8 cellular contexts compared by ENCODE assay signal in genomic region chr7:7157887-7158271, GRCh38. TPM values are rescaled to one million over a fixed set of nuclear protein-coding genes. Genes with fewer than 3 reads are reported as not detected.
DNase-seq lines count a peak whose midpoint lies in the region; ATAC-seq and TF ChIP-seq lines count a peak whose summit lies in the region.

No MANE protein-coding gene starts in this region.

- intact Hi-C loops in lower leg skin (cut with DNase I; ENCODE audit: low total_unique reads): no loop called here

- H3K4me2 ChIP-seq in H9 (ENCODE audit: insufficient read depth, insufficient read length, low read length): no peak overlapping the region

- no peak overlapping the region for H3K18ac ChIP-seq in H9 (ENCODE audit: insufficient read length, low read depth, low read length)

- TF ChIP-seq POLR2A in lower leg skin (IDR thresholded peaks at IDR 0.05): no peak

- H3K36me3 ChIP-seq in CD4-positive, CD25-positive, alpha-beta regulatory T cell (ENCODE audit: control insufficient read depth, insufficient read depth, low read length): no peaks in the 10 kb centered on the region

- no peaks in the 10 kb centered on the region for H4K20me1 ChIP-seq in H9 (ENCODE audit: control insufficient read depth, insufficient read depth, insufficient read length)

- no peak overlapping the region for H2BK20ac ChIP-seq in H9 (ENCODE audit: low read depth, low read length, poor library complexity, severe bottlenecking)

- H3K14ac ChIP-seq in H9 (ENCODE audit: insufficient read depth, low read length): no peak overlapping the region

- H2AFZ ChIP-seq in H9 (ENCODE audit: low read length): no peak overlapping the region

- H3K36me3 Mint-ChIP-seq in CD4-positive, CD25-positive, alpha-beta regulatory T cell: peaks cover 4% of the 10 kb centered on the region
- peaks cover 41% of the 10 kb centered on the region for H3K36me3 Mint-ChIP-seq in HFFc6 (ENCODE audit: low read depth)
- H3K36me3 Mint-ChIP-seq in activated T-helper 17 cell treated with anti-CD3 and anti-CD28 coated beads, Interleukin-2, amount 50 U/mL, for 72 hours (ENCODE audit: low read depth): no peaks in the 10 kb centered on the region
- peaks cover 19% of the 10 kb centered on the region for H3K36me3 Mint-ChIP-seq in memory B cell
- peaks cover 12 to 22% (median 18%) of the 10 kb centered on the region in 3 experiments for H3K36me3 Mint-ChIP-seq in H9 (ENCODE audit: insufficient read depth in 1 of 3, low read depth in 3 of 3)

- H2AK5ac ChIP-seq in H9 (ENCODE audit: insufficient read length, low read length): no peak overlapping the region

- peaks cover 0 to 15% (median 4%) of the 10 kb centered on the region in 7 donors for H3K9me3 Mint-ChIP-seq in CD4-positive, CD25-positive, alpha-beta regulatory T cell
- H3K9me3 Mint-ChIP-seq in HFFc6: peaks cover 11% of the 10 kb centered on the region
- H3K9me3 Mint-ChIP-seq in activated T-helper 17 cell treated with anti-CD3 and anti-CD28 coated beads, Interleukin-2, amount 50 U/mL, for 72 hours: no peaks in the 10 kb centered on the region
- peaks cover 1% of the 10 kb centered on the region for H3K9me3 Mint-ChIP-seq in memory B cell
- H3K9me3 Mint-ChIP-seq in H9: peaks cover 23 to 30% of the 10 kb centered on the region in 2 experiments

- no peak overlapping the region for H3K4ac ChIP-seq in H9 (ENCODE audit: low read depth, low read length)

- no peak overlapping the region for H4K91ac ChIP-seq in H9 (ENCODE audit: insufficient read length, low read depth, low read length)

- peaks cover 2 to 15% of the 10 kb centered on the region in 2 experiments for H3K9me3 ChIP-seq in CD4-positive, CD25-positive, alpha-beta regulatory T cell (ENCODE audit: control insufficient read depth in 2 of 2, low read length in 2 of 2)
- no peaks in the 10 kb centered on the region for H3K9me3 ChIP-seq in H9 (ENCODE audit: control insufficient read depth, low read depth, low read length)

- no peak overlapping the region for H4K8ac ChIP-seq in H9 (replicated peaks; ENCODE audit: insufficient read length, low read depth, low read length)

- H3K4me3 ChIP-seq in CD4-positive, CD25-positive, alpha-beta regulatory T cell (ENCODE audit: low read depth, low read length): peak overlapping the region; percentile 69
- no peak overlapping the region for H3K4me3 ChIP-seq in lower leg skin (ENCODE audit: low read depth, poor library complexity, severe bottlenecking)

- H3K9ac ChIP-seq in H9 (ENCODE audit: extremely low read depth, insufficient read length, low read length): no peak overlapping the region

- no peak overlapping the region for H3K56ac ChIP-seq in H9 (ENCODE audit: insufficient read length, low read depth, low read length)

- no peak overlapping the region for H2BK12ac ChIP-seq in H9 (ENCODE audit: insufficient read length, low read depth, low read length)

- H3K27ac Mint-ChIP-seq in CD4-positive, CD25-positive, alpha-beta regulatory T cell: peak overlapping the region; percentile 68 to 87 (median 72)
- H3K27ac Mint-ChIP-seq in HFFc6: peak overlapping the region; percentile 93
- peak overlapping the region; percentile 83 for H3K27ac Mint-ChIP-seq in activated T-helper 17 cell treated with anti-CD3 and anti-CD28 coated beads, Interleukin-2, amount 50 U/mL, for 72 hours
- peak overlapping the region; percentile 91 for H3K27ac Mint-ChIP-seq in memory B cell
- H3K27ac Mint-ChIP-seq in H9: no peak overlapping the region

- H3K23me2 ChIP-seq in H9 (ENCODE audit: insufficient read length, low read depth, low read length, poor library complexity, severe bottlenecking): no peaks in the 10 kb centered on the region

- no peaks in the 10 kb centered on the region for H3K79me2 ChIP-seq in H9 (ENCODE audit: insufficient read depth, low read length)

- H3K4me3 Mint-ChIP-seq in CD4-positive, CD25-positive, alpha-beta regulatory T cell: peak overlapping the region; percentile 12 to 69 (median 54)
- peak overlapping the region; percentile 93 for H3K4me3 Mint-ChIP-seq in HFFc6
- H3K4me3 Mint-ChIP-seq in activated T-helper 17 cell treated with anti-CD3 and anti-CD28 coated beads, Interleukin-2, amount 50 U/mL, for 72 hours: peak overlapping the region; percentile 68
- H3K4me3 Mint-ChIP-seq in memory B cell: peak overlapping the region; percentile 91
- no peak overlapping the region for H3K4me3 Mint-ChIP-seq in H9

- H3T11ph ChIP-seq in H9 (ENCODE audit: low read length): no peak overlapping the region

- H3K79me1 ChIP-seq in H9 (ENCODE audit: insufficient read depth, low read depth, low read length, poor library complexity, severe bottlenecking): no peaks in the 10 kb centered on the region

- no peak overlapping the region for H2BK15ac ChIP-seq in H9 (ENCODE audit: low read depth, low read length)

- peak overlapping the region; percentile 55 for H3K27ac ChIP-seq in CD4-positive, CD25-positive, alpha-beta regulatory T cell (ENCODE audit: insufficient read depth, low read length, poor library complexity, severe bottlenecking)
- H3K27ac ChIP-seq in H9 (ENCODE audit: insufficient read length, low read depth, low read length): no peak overlapping the region

- H2BK5ac ChIP-seq in H9 (ENCODE audit: insufficient read length, low read length): no peak overlapping the region

- no peaks in the 10 kb centered on the region for H3K27me3 Mint-ChIP-seq in CD4-positive, CD25-positive, alpha-beta regulatory T cell
- H3K27me3 Mint-ChIP-seq in HFFc6 (ENCODE audit: insufficient read depth) (no peaks in the 10 kb centered on the region), memory B cell (no peaks in the 10 kb centered on the region), H9 (ENCODE audit: low read depth) (no peaks in the 10 kb centered on the region; the same call in 1 of the 2 replicates)
- H3K27me3 Mint-ChIP-seq in activated T-helper 17 cell treated with anti-CD3 and anti-CD28 coated beads, Interleukin-2, amount 50 U/mL, for 72 hours: no peaks in the 10 kb centered on the region

- ATAC-seq in CD4-positive, CD25-positive, alpha-beta regulatory T cell (ENCODE audit: low read depth in 2 of 2): no peak
- ATAC-seq in activated T-helper 17 cell treated with anti-CD3 and anti-CD28 coated beads, Interleukin-2, amount 50 U/mL, for 72 hours (replicated peaks): no peak
- ATAC-seq in memory B cell (ENCODE audit: low read depth): no peak

- TF ChIP-seq CTCF in HFFc6 (IDR thresholded peaks at IDR 0.05) (no peak), lower leg skin (IDR thresholded peaks at IDR 0.05) (no peak), H9 (conservative IDR thresholded peaks at IDR 0.05) (no peak)

- no peak overlapping the region for H3K23ac ChIP-seq in H9 (ENCODE audit: insufficient read length, low read depth, low read length)

- H3K27me3 ChIP-seq in CD4-positive, CD25-positive, alpha-beta regulatory T cell (ENCODE audit: control insufficient read depth, insufficient read depth, low read length): no peaks in the 10 kb centered on the region
- H3K27me3 ChIP-seq in H9 (ENCODE audit: insufficient read depth, low read length): no peaks in the 10 kb centered on the region

- H3K4me1 ChIP-seq in CD4-positive, CD25-positive, alpha-beta regulatory T cell (ENCODE audit: control insufficient read depth, insufficient read depth, low read length, poor library complexity, severe bottlenecking): peaks cover 36% of the 10 kb centered on the region
- no peaks in the 10 kb centered on the region for H3K4me1 ChIP-seq in H9 (ENCODE audit: insufficient read depth, low read length)

- H2BK120ac ChIP-seq in H9 (ENCODE audit: low read depth, low read length, poor library complexity, severe bottlenecking): no peak overlapping the region

- DNase-seq in CD4-positive, CD25-positive, alpha-beta regulatory T cell: no peak
- peak; percentile 71 for DNase-seq in HFFc6
- DNase-seq in memory B cell (ENCODE audit: low spot score in 2 of 2): no peak
- no peak for DNase-seq in GM19240 (ENCODE audit: insufficient read length, low spot score)
- no peak for DNase-seq in lower leg skin (ENCODE audit: low spot score in 2 of 2)
- no peak for DNase-seq in H9
- no peak for DNase-seq in SIG-M5 (lab: John Stamatoyannopoulos, UW)

- no peak overlapping the region for H4K5ac ChIP-seq in H9 (ENCODE audit: insufficient read length, low read depth, low read length)

- peaks cover 27 to 46% (median 41%) of the 10 kb centered on the region in 4 donors for H3K4me1 Mint-ChIP-seq in CD4-positive, CD25-positive, alpha-beta regulatory T cell
- H3K4me1 Mint-ChIP-seq in HFFc6 (ENCODE audit: low read depth) (peaks cover 57% of the 10 kb centered on the region), memory B cell (peaks cover 36% of the 10 kb centered on the region), H9 (no peaks in the 10 kb centered on the region)
- peaks cover 38% of the 10 kb centered on the region for H3K4me1 Mint-ChIP-seq in activated T-helper 17 cell treated with anti-CD3 and anti-CD28 coated beads, Interleukin-2, amount 50 U/mL, for 72 hours

RNA-seq across cellular contexts. Expression of gene C1GALT1, which starts 24.5 kb away (rescaled TPM):
- total RNA-seq in CD4-positive, CD25-positive, alpha-beta regulatory T cell: 36.8 TPM
- polyA plus RNA-seq in CD4-positive, CD25-positive, alpha-beta regulatory T cell: 10 to 100 TPM; 31.5 to 35.8 (median 33.9) TPM
- total RNA-seq in HFFc6 (2021; fragmentation: NEBNext Ultra II Directional; extraction: Animal tissue kit (Norgen Biotek cat#: 25700)): 10 to 100 TPM; 32.3 to 47.4 (median 34.1) TPM
- 10 to 100 TPM; 40.9 to 47.2 TPM for total RNA-seq in activated T-helper 17 cell treated with anti-CD3 and anti-CD28 coated beads, Interleukin-2, amount 50 U/mL, for 72 hours
- total RNA-seq in lower leg skin (10 to 100 TPM; 26.8 to 45.9 (median 29.4) TPM), H9 (2021) (81.5 and 88.2 TPM in 2 replicates)

Comparison
In these comparisons a context has a peak if more than half of its experiments do, and no peak if none do; other contexts are left out.
1. H3K27ac Mint-ChIP-seq: peak in CD4-positive, CD25-positive, alpha-beta regulatory T cell (3 of 3), HFFc6 (single experiment), activated T-helper 17 cell treated with anti-CD3 and anti-CD28 coated beads, Interleukin-2, amount 50 U/mL, for 72 hours (single experiment) and memory B cell (single experiment); none in H9 (0 of 3).
2. H3K4me3 Mint-ChIP-seq: peak in CD4-positive, CD25-positive, alpha-beta regulatory T cell (4 of 4), HFFc6 (single experiment), activated T-helper 17 cell treated with anti-CD3 and anti-CD28 coated beads, Interleukin-2, amount 50 U/mL, for 72 hours (single experiment) and memory B cell (single experiment); none in H9 (0 of 2).